Comparison of ENCODE assay signal across 26 cellular contexts in genomic region chr4:52555356-52555716, GRCh38.
A peak's percentile ranks its signal among the peaks of the same experiment; 100 is the strongest.
DNase-seq lines count a peak whose midpoint lies in the region; FAIRE-seq and TF ChIP-seq lines count a peak whose summit lies in the region.
"Had no signal": no experiment of that assay in that cellular context is flagged by ENCODE, and none has a peak within 500 bp of the region (broad histone marks: within the 10 kb centered on the region; RNA-seq: fewer than 3 reads in every experiment).

No MANE protein-coding gene starts in this region.

- no peak overlapping the region for H3K27ac ChIP-seq in astrocyte (ENCODE audit: low read depth, low read length)
- H3K27ac ChIP-seq in neural progenitor cell = peak overlapping the region; percentile 57
- H3K27ac ChIP-seq: RWPE1, SK-N-MC had no signal

- H3K9me3 ChIP-seq in astrocyte (ENCODE audit: insufficient read depth, low read depth, low read length) (no peaks in the 10 kb centered on the region), neural progenitor cell (ENCODE audit: low read depth) (no peaks in the 10 kb centered on the region)

- FAIRE-seq in astrocyte (lab: Jason Lieb, UNC) = no peak
- FAIRE-seq: GM18507, HepG2 had no signal

- H3K27ac Mint-ChIP-seq in astrocyte (ENCODE audit: unreplicated experiment) = no peak overlapping the region
- peak overlapping the region; percentile 23 for H3K27ac Mint-ChIP-seq in neural progenitor cell
- no peak overlapping the region for H3K27ac Mint-ChIP-seq in activated CD4-positive, alpha-beta memory T cell treated with anti-CD3 and anti-CD28 coated beads, Interleukin-2, amount 10 ng/mL, durations not matched to agents 7 days and 5 days
- H3K27ac Mint-ChIP-seq: CD8-positive, alpha-beta memory T cell had no signal

- H3K9ac ChIP-seq in astrocyte (ENCODE audit: low read length) = no peak overlapping the region
- H3K9ac ChIP-seq in neural progenitor cell = no peak overlapping the region

- POLR2A ChIA-PET in activated CD4-positive, alpha-beta memory T cell treated with anti-CD3 and anti-CD28 coated beads, Interleukin-2, amount 10 ng/mL, durations not matched to agents 7 days and 5 days (lab: Charles Lee) = no interaction called here

- CTCF ChIA-PET in activated CD4-positive, alpha-beta memory T cell treated with anti-CD3 and anti-CD28 coated beads, Interleukin-2, amount 10 ng/mL, durations not matched to agents 7 days and 5 days (lab: Charles Lee) = no interaction called here

- H3K36me3 ChIP-seq in astrocyte (ENCODE audit: insufficient read depth, low read length) (no peaks in the 10 kb centered on the region), neural progenitor cell (no peaks in the 10 kb centered on the region)

- H3K4me2 ChIP-seq in astrocyte (ENCODE audit: low read length) (no peak overlapping the region), neural progenitor cell (peak overlapping the region; percentile 63)

- H3K27me3 Mint-ChIP-seq in astrocyte (ENCODE audit: low read depth, unreplicated experiment) (peaks cover 3% of the 10 kb centered on the region), neural progenitor cell (ENCODE audit: insufficient read depth, low read depth) (peaks cover 2% of the 10 kb centered on the region)
- peaks cover 17% of the 10 kb centered on the region for H3K27me3 Mint-ChIP-seq in activated CD4-positive, alpha-beta memory T cell treated with anti-CD3 and anti-CD28 coated beads, Interleukin-2, amount 10 ng/mL, durations not matched to agents 7 days and 5 days

- H3K27me3 ChIP-seq in astrocyte (ENCODE audit: insufficient read depth, low read length) (no peaks in the 10 kb centered on the region), neural progenitor cell (no peaks in the 10 kb centered on the region)

- H3K4me3 ChIP-seq in astrocyte (ENCODE audit: insufficient read depth, low read depth, low read length) (no peak overlapping the region), neural progenitor cell (no peak overlapping the region)
- H3K4me3 ChIP-seq: SK-N-MC had no signal

- peaks cover 2% of the 10 kb centered on the region for H3K36me3 Mint-ChIP-seq in astrocyte (ENCODE audit: low read depth, unreplicated experiment)
- H3K36me3 Mint-ChIP-seq in neural progenitor cell = no peaks in the 10 kb centered on the region
- no peaks in the 10 kb centered on the region for H3K36me3 Mint-ChIP-seq in activated CD4-positive, alpha-beta memory T cell treated with anti-CD3 and anti-CD28 coated beads, Interleukin-2, amount 10 ng/mL, durations not matched to agents 7 days and 5 days (ENCODE audit: low read depth)

- no peak overlapping the region for H2AFZ ChIP-seq in astrocyte (ENCODE audit: low read depth, low read length)
- peak overlapping the region; percentile 3 for H2AFZ ChIP-seq in neural progenitor cell (replicated peaks)

- peak; percentile 68 for DNase-seq in ELF-1 (ENCODE audit: low read depth, low spot score)
- no peak for DNase-seq in astrocyte (ENCODE audit: low read depth)
- peak; percentile 14 for DNase-seq in iPS-NIHi7 (ENCODE audit: extremely low spot score)
- peak; percentile 48 for DNase-seq in neural progenitor cell (ENCODE audit: low spot score)
- no peak for DNase-seq in mesenteric fat pad (ENCODE audit: low spot score)
- DNase-seq in NCI-H2081 (lab: John Stamatoyannopoulos, UW) = no peak
- DNase-seq in activated CD4-positive, alpha-beta memory T cell treated with anti-CD3 and anti-CD28 coated beads, Interleukin-2, amount 10 ng/mL, durations not matched to agents 7 days and 5 days = no peak
- no peak for DNase-seq in epidermal melanocyte (ENCODE audit: insufficient read length, low spot score)
- DNase-seq: 8988T; AML-193; C1 segment of cervical spinal cord; CD8-positive, alpha-beta memory T cell; GDM1; HCEC 1CT; KBM-7; NCI-H1092; NCI-H1436 treated with DMSO at 0.1 percent for 48 hours; NCI-H2029; NCI-H226; NCI-H510A treated with DMSO at 0.1 percent for 48 hours; NCI-H748 treated with DMSO at 0.1 percent for 48 hours; SHP77 treated with DMSO at 0.1 percent for 48 hours had no signal

- H4K20me1 ChIP-seq in astrocyte (ENCODE audit: insufficient read depth, low read length) (no peaks in the 10 kb centered on the region), neural progenitor cell (ENCODE audit: low read depth) (no peaks in the 10 kb centered on the region)

- H3K79me2 ChIP-seq in astrocyte (ENCODE audit: insufficient read depth, low read length) = no peaks in the 10 kb centered on the region
- no peaks in the 10 kb centered on the region for H3K79me2 ChIP-seq in neural progenitor cell (ENCODE audit: low read depth)

- H3K4me1 ChIP-seq in astrocyte (ENCODE audit: insufficient read depth, low read length) (no peaks in the 10 kb centered on the region), neural progenitor cell (peaks cover 20% of the 10 kb centered on the region)

- TF ChIP-seq CTCF in astrocyte (IDR thresholded peaks at IDR 0.05; ENCODE audit: insufficient read depth, low read depth, low read length) (no peak), neural progenitor cell (IDR thresholded peaks at IDR 0.05) (no peak)

- peaks cover 12% of the 10 kb centered on the region for H3F3A ChIP-seq in neural progenitor cell (ENCODE audit: low read depth)

- H3K4me3 Mint-ChIP-seq in astrocyte (ENCODE audit: unreplicated experiment) (peak overlapping the region; percentile 1), neural progenitor cell (no peak overlapping the region)
- no peak overlapping the region for H3K4me3 Mint-ChIP-seq in activated CD4-positive, alpha-beta memory T cell treated with anti-CD3 and anti-CD28 coated beads, Interleukin-2, amount 10 ng/mL, durations not matched to agents 7 days and 5 days
- H3K4me3 Mint-ChIP-seq: CD8-positive, alpha-beta memory T cell had no signal

- peaks cover 12% of the 10 kb centered on the region for H3K4me1 Mint-ChIP-seq in astrocyte (ENCODE audit: low read depth, unreplicated experiment)
- peaks cover 27% of the 10 kb centered on the region for H3K4me1 Mint-ChIP-seq in neural progenitor cell
- H3K4me1 Mint-ChIP-seq in activated CD4-positive, alpha-beta memory T cell treated with anti-CD3 and anti-CD28 coated beads, Interleukin-2, amount 10 ng/mL, durations not matched to agents 7 days and 5 days = no peaks in the 10 kb centered on the region
- H3K4me1 Mint-ChIP-seq: CD8-positive, alpha-beta memory T cell had no signal

- H3K9me3 Mint-ChIP-seq in astrocyte (ENCODE audit: unreplicated experiment) (peaks cover 4% of the 10 kb centered on the region), neural progenitor cell (peaks cover 12% of the 10 kb centered on the region)
- no peaks in the 10 kb centered on the region for H3K9me3 Mint-ChIP-seq in activated CD4-positive, alpha-beta memory T cell treated with anti-CD3 and anti-CD28 coated beads, Interleukin-2, amount 10 ng/mL, durations not matched to agents 7 days and 5 days
- H3K9me3 Mint-ChIP-seq: CD8-positive, alpha-beta memory T cell had no signal

Comparison
In these comparisons a context has a peak if more than half of its experiments do, and no peak if none do; other contexts are left out.
1. DNase-seq: peak in ELF-1 (single experiment), iPS-NIHi7 (single experiment) and neural progenitor cell (single experiment); none in astrocyte (single experiment), mesenteric fat pad (single experiment), NCI-H2081 (0 of 2), activated CD4-positive, alpha-beta memory T cell treated with anti-CD3 and anti-CD28 coated beads, Interleukin-2, amount 10 ng/mL, durations not matched to agents 7 days and 5 days (single experiment) and epidermal melanocyte (single experiment).